Comparison of ENCODE assay signal across 1 cellular context in the genomic region with DNA sequence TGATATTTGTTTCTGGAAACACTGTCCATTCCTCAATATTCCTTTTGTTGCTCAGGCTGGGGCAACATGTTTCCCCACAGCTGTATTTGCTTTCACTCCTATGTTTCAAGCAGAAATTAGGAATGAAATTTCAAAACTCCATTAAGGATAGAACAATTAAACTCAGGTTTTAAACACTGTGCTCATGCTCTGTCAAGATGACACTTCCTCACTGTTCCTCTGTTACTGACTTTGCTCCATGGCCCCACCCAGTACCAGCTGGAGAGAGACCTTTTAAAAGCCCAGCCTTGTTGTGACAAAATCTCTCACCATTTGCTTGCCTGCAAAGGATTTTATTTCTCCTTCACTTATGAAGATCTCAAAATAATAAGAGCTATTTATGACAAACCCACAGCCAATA.
TF ChIP-seq lines count a peak whose summit lies in the region.

No MANE protein-coding gene starts in this region.

TF ChIP-seq in H1, 55 proteins besides CTCF, POLR2A, EP300 and RAD21 (continued from another document):
- TF ChIP-seq SUZ12 (IDR thresholded peaks at IDR 0.05; ENCODE audit: low read length): no peak
